ENCODE assay signal across 9 cellular contexts in the genomic region with DNA sequence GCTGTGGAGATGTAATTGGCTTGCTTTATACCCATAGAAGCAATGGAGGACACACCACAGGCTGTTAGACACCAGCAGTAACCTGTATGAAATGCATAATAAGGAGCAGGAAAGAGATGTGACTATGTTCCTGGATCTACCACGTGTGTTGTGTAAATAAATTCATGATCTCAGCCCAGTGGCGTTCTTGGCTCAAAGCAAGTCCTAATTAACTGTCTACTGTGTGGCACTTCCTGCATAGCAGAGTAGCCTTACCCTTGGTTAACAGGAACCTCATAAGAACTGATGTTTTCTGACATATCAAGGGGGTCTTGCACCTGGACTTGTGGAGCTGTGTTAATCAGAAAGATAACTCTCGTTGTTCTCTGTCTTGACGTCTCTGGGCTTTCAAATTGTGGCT. TPM values are rescaled to one million over a fixed set of nuclear protein-coding genes. Genes with fewer than 3 reads are reported as not detected.
DNase-seq lines count a peak whose midpoint lies in the region; ATAC-seq and TF ChIP-seq lines count a peak whose summit lies in the region.
"Had no signal": no experiment of that assay in that cellular context is flagged by ENCODE, and none has a peak within 500 bp of the region (broad histone marks: within the 10 kb centered on the region; RNA-seq: fewer than 3 reads in every experiment).

No MANE protein-coding gene starts in this region.

- H3K36me3 ChIP-seq in prostate gland (no peaks in the 10 kb centered on the region), tibial nerve (no peaks in the 10 kb centered on the region)
- H3K36me3 ChIP-seq: stomach had no signal

- H3K27ac ChIP-seq in prostate gland, result peak overlapping the region; percentile 37 to 58
- H3K27ac ChIP-seq in tibial nerve, result no peak overlapping the region

- TF ChIP-seq EP300 in tibial nerve (IDR thresholded peaks at IDR 0.05), result no peak

- WGBS in prostate gland, result 41% methylated on average over 4 of the region's 4 CpGs
- WGBS in tibial nerve, 2 donors, result 47 to 55% methylated on average over 4 of the region's 4 CpGs

- H3K4me3 ChIP-seq in fibroblast of villous mesenchyme (ENCODE audit: low read depth, low read length) (no peak overlapping the region), prostate gland (no peak overlapping the region), tibial nerve (no peak overlapping the region)
- H3K4me3 ChIP-seq: stomach had no signal

- H3K9me3 ChIP-seq in prostate gland (no peaks in the 10 kb centered on the region), tibial nerve (peaks cover 0 to 10% (median 0%) of the 10 kb centered on the region in 4 donors)

- TF ChIP-seq POLR2A in prostate gland (IDR thresholded peaks at IDR 0.05) (no peak), tibial nerve (IDR thresholded peaks at IDR 0.05) (no peak)

- H3K27me3 ChIP-seq in prostate gland (replicated peaks; ENCODE audit: insufficient read depth), result no peaks in the 10 kb centered on the region
- no peaks in the 10 kb centered on the region for H3K27me3 ChIP-seq in tibial nerve
- H3K27me3 ChIP-seq: stomach had no signal

- no peak for TF ChIP-seq CTCF in fibroblast of villous mesenchyme (IDR thresholded peaks at IDR 0.05; ENCODE audit: insufficient read depth, low read depth, low read length)
- no peak for TF ChIP-seq CTCF in prostate gland (IDR thresholded peaks at IDR 0.05)
- no peak for TF ChIP-seq CTCF in tibial nerve (IDR thresholded peaks at IDR 0.05)

- ATAC-seq in HG02973 (IDR thresholded peaks at IDR 0.05; ENCODE audit: unreplicated experiment), result no peak

- DNase-seq in HS-5 (ENCODE audit: low read depth) (peak; percentile 68), NCI-H69 (lab: John Stamatoyannopoulos, UW) (peak; percentile 94), fibroblast of villous mesenchyme (ENCODE audit: low read depth) (peak; percentile 67), prostate gland (ENCODE audit: low spot score) (peak; percentile 68), cerebellum (ENCODE audit: low spot score) (no peak), SKM-1 treated with dmso at 0.1 percent for 144 hours (lab: John Stamatoyannopoulos, UW; ENCODE audit: unreplicated experiment) (no peak), tibial nerve (ENCODE audit: low spot score in 2 of 2) (no peak)
- DNase-seq: stomach had no signal

- intact Hi-C loops in prostate gland (cut with DNase I), result no loop called here

- H3K4me1 ChIP-seq in prostate gland (replicated peaks), result peaks cover 16% of the 10 kb centered on the region
- H3K4me1 ChIP-seq in tibial nerve, result no peaks in the 10 kb centered on the region

RNA-seq across cellular contexts. Expression of a gene that starts 25.7 kb away (rescaled TPM):
- total RNA-seq in fibroblast of villous mesenchyme, result 2.9 and 3.0 TPM in 2 replicates
- total RNA-seq in prostate gland, result 1 to 10 TPM in 1 of 2 donors, under 1 TPM in 1; 0.77 to 6.9 TPM
- not detected for total RNA-seq in cerebellum
- total RNA-seq in tibial nerve, result 1 to 10 TPM; 2.1 to 7.7 (median 3.7) TPM

RNA-seq across cellular contexts. Expression of a gene that starts 46.3 kb away (rescaled TPM):
- total RNA-seq in fibroblast of villous mesenchyme, result 0.32 TPM in 1 of 2 replicates, not detected in the other
- total RNA-seq in prostate gland, result 1 to 10 TPM in 1 of 2 donors, not detected in 1; 9.4 TPM
- total RNA-seq in cerebellum, result 2.4 TPM
- not detected for total RNA-seq in tibial nerve
- total RNA-seq: stomach had no signal

Comparison
In these comparisons a context has a peak if more than half of its experiments do, and no peak if none do; other contexts are left out.
1. DNase-seq: peak in HS-5 (single experiment), NCI-H69 (single experiment), fibroblast of villous mesenchyme (single experiment) and prostate gland (single experiment); none in cerebellum (single experiment), SKM-1 treated with dmso at 0.1 percent for 144 hours (single experiment) and tibial nerve (0 of 2).
2. H3K27ac ChIP-seq: peak in prostate gland (2 of 2); none in tibial nerve (0 of 4).